Comparison of ENCODE assay signal across 8 cellular contexts in genomic region chr13:19984430-19985218, GRCh38. TPM values are rescaled to one million over a fixed set of nuclear protein-coding genes. Genes with fewer than 3 reads are reported as not detected.
DNase-seq lines count a peak whose midpoint lies in the region; ATAC-seq and TF ChIP-seq lines count a peak whose summit lies in the region.

No MANE protein-coding gene starts in this region.

- CTCF ChIA-PET in Caco-2 (lab: Charles Lee) = interaction anchor here (0.6 to 1.3 kb wide), 5 partner anchors 25 to 201 kb away, joined by 3 to 6 read pairs (median 4); no protein-coding TSS in a partner anchor
- CTCF ChIA-PET in T-cell (lab: Charles Lee) = interaction anchor here (0.8 to 1.6 kb wide), 6 partner anchors 12 to 178 kb away, joined by 3 to 9 read pairs (median 4); no protein-coding TSS in a partner anchor

- no peak overlapping the region for H3K27ac Mint-ChIP-seq in Caco-2 (ENCODE audit: unreplicated experiment)
- peak overlapping the region in 1 of 2 donors; percentile 23 for H3K27ac Mint-ChIP-seq in T-cell

- DNase-seq in Caco-2 = peak in 1 of 2 experiments; percentile 21
- peak in 1 of 34 experiments; percentile 5 for DNase-seq in T-cell
- peak in 1 of 2 donors; percentile 20 for DNase-seq in foreskin keratinocyte
- DNase-seq in retinal pigment epithelial cell (ENCODE audit: low read depth) = peak; percentile 8
- no peak for DNase-seq in middle frontal gyrus (ENCODE audit: extremely low spot score, low spot score)
- DNase-seq in posterior vena cava (ENCODE audit: low spot score) = no peak

- H3K4me1 ChIP-seq in Caco-2 (0 out of 2 replicates have a peak, but pooled peaks cover 6% of the 10 kb centered on the region), foreskin keratinocyte (no peaks in the 10 kb centered on the region)

- H3K4me3 ChIP-seq in Caco-2 (ENCODE audit: low read depth, low read length) (no peak overlapping the region), retinal pigment epithelial cell (ENCODE audit: low read length) (no peak overlapping the region)

- BruUV-seq in Caco-2 (replicated peaks; lab: Mats Ljungman, UMichigan) = no TSS peak

- TF ChIP-seq CTCF in Caco-2 (IDR thresholded peaks at IDR 0.05; ENCODE audit: insufficient read depth in 1 of 2, low read depth in 1 of 2, low read length in 1 of 2, severe bottlenecking in 1 of 2, unreplicated experiment in 1 of 2) = peak; percentile 46 to 77
- TF ChIP-seq CTCF in foreskin keratinocyte (conservative IDR thresholded peaks at IDR 0.05) = peak; percentile 76
- TF ChIP-seq CTCF in retinal pigment epithelial cell (conservative IDR thresholded peaks at IDR 0.05; ENCODE audit: low read depth, low read length) = peak; percentile 71

- H3K27me3 ChIP-seq in Caco-2 (replicated peaks; ENCODE audit: control insufficient read depth, insufficient read depth, low read length) (no peaks in the 10 kb centered on the region), foreskin keratinocyte (no peaks in the 10 kb centered on the region)

- intact Hi-C loops in Caco-2 (cut with micrococcal nuclease; ENCODE audit: unreplicated experiment) = loop anchor here (1.0 kb wide), 1 partner anchor 179 kb away; no protein-coding TSS in a partner anchor
- intact Hi-C loops in posterior vena cava (cut with DNase I) = no loop called here

- no peaks in the 10 kb centered on the region for H3K9me3 ChIP-seq in Caco-2

- H3K9me3 Mint-ChIP-seq in Caco-2 (ENCODE audit: unreplicated experiment) (no peaks in the 10 kb centered on the region), T-cell (no peaks in the 10 kb centered on the region)

- 0 out of 2 replicates have a peak, but pooled peaks cover 1% of the 10 kb centered on the region for H3K36me3 ChIP-seq in Caco-2 (ENCODE audit: control insufficient read depth, insufficient read depth, low read length)

- POLR2A ChIA-PET in Caco-2 (lab: Charles Lee) (no interaction called here), T-cell (lab: Charles Lee) (no interaction called here)

- no peak overlapping the region for H3K4me3 Mint-ChIP-seq in Caco-2 (ENCODE audit: unreplicated experiment)
- no peak overlapping the region for H3K4me3 Mint-ChIP-seq in T-cell

- peaks cover 54% of the 10 kb centered on the region for H3K36me3 Mint-ChIP-seq in Caco-2 (ENCODE audit: insufficient read depth, unreplicated experiment)
- H3K36me3 Mint-ChIP-seq in T-cell = peaks cover 23% of the 10 kb centered on the region

- H3K27ac ChIP-seq in foreskin keratinocyte = no peak overlapping the region

- ATAC-seq in GM18907 (IDR thresholded peaks at IDR 0.05; ENCODE audit: unreplicated experiment) (peak; percentile 84), HG03439 (IDR thresholded peaks at IDR 0.05; ENCODE audit: unreplicated experiment) (peak; percentile 64), T-cell (replicated peaks in 1 of 4) (peak; percentile 37 to 70 (median 39)), foreskin keratinocyte (peak; percentile 60)

- H3K4me1 Mint-ChIP-seq in Caco-2 (ENCODE audit: low read depth, unreplicated experiment) (peaks cover 7% of the 10 kb centered on the region), T-cell (peaks cover 44 to 62% (median 58%) of the 10 kb centered on the region in 3 donors)

- H3K27me3 Mint-ChIP-seq in Caco-2 (ENCODE audit: insufficient read depth, unreplicated experiment) = no peaks in the 10 kb centered on the region
- H3K27me3 Mint-ChIP-seq in T-cell = no peaks in the 10 kb centered on the region

RNA-seq across cellular contexts. Expression of gene ZMYM2, which starts 26.1 kb away (rescaled TPM):
- total RNA-seq in Caco-2 (2022) (91.1 and 101 TPM in 2 replicates), T-cell (100 to 1,000 TPM in 2 of 5 donors, 10 to 100 TPM in 3; 63.6 to 123 (median 83.6) TPM), foreskin keratinocyte (43.6 and 45.8 TPM in 2 replicates), posterior vena cava (10 to 100 TPM; 67.8 to 75.4 TPM)
- 14.0 TPM in 2 replicates for polyA plus RNA-seq in foreskin keratinocyte
